Comparison of ENCODE assay signal across 20 cellular contexts in genomic region chr15:59291214-59291551, GRCh38.
A peak's percentile ranks its signal among the peaks of the same experiment; 100 is the strongest.
DNase-seq lines count a peak whose midpoint lies in the region; ATAC-seq, FAIRE-seq and TF ChIP-seq lines count a peak whose summit lies in the region.
"Had no signal": no experiment of that assay in that cellular context is flagged by ENCODE, and none has a peak within 500 bp of the region (broad histone marks: within the 10 kb centered on the region; RNA-seq: fewer than 3 reads in every experiment).

No MANE protein-coding gene starts in this region.

- peak overlapping the region; percentile 32; the same call in 1 of the 2 replicates for H3K4me3 ChIP-seq in GM06990 (replicated peaks; ENCODE audit: low read depth, low read length)
- peak overlapping the region; percentile 11; the same call in 1 of the 2 replicates for H3K4me3 ChIP-seq in Karpas-422 (ENCODE audit: low read length)
- H3K4me3 ChIP-seq in small intestine (ENCODE audit: low read depth in 1 of 2, low read length in 2 of 2): no peak overlapping the region
- H3K4me3 ChIP-seq: adrenal gland, gastrocnemius medialis, testis had no signal

- no peaks in the 10 kb centered on the region for H3K9me2 ChIP-seq in Karpas-422 (replicated peaks; ENCODE audit: insufficient read depth, low read length)

- H3K9ac ChIP-seq in Karpas-422 (ENCODE audit: low read length): no peak overlapping the region; the same call in 1 of the 2 replicates

- FAIRE-seq in small intestine (lab: Jason Lieb, UNC): no peak

- H3K27me3 ChIP-seq in GM06990 (replicated peaks; ENCODE audit: control insufficient read depth, insufficient read depth, low read length) (no peaks in the 10 kb centered on the region), Karpas-422 (ENCODE audit: low read length) (0 out of 2 replicates have a peak, but pooled peaks cover 3% of the 10 kb centered on the region), small intestine (ENCODE audit: control insufficient read depth in 2 of 2, insufficient read depth in 2 of 2, low read length in 2 of 2) (no peaks in the 10 kb centered on the region)
- H3K27me3 ChIP-seq: adrenal gland, gastrocnemius medialis, testis had no signal

- peaks cover 42% of the 10 kb centered on the region for H3K4me1 ChIP-seq in Karpas-422 (ENCODE audit: low read length)
- peaks cover 6 to 12% of the 10 kb centered on the region in 2 donors for H3K4me1 ChIP-seq in small intestine (ENCODE audit: control insufficient read depth in 2 of 2, insufficient read depth in 1 of 2, low read depth in 1 of 2, low read length in 1 of 2)
- H3K4me1 ChIP-seq: adrenal gland, testis had no signal

- H3K4me2 ChIP-seq in Karpas-422 (ENCODE audit: low read depth, low read length, poor library complexity, severe bottlenecking): peak overlapping the region; percentile 62

- H3K9me3 ChIP-seq in Karpas-422 (ENCODE audit: low read length): no peaks in the 10 kb centered on the region
- no peaks in the 10 kb centered on the region for H3K9me3 ChIP-seq in small intestine (ENCODE audit: control insufficient read depth, low read depth)
- H3K9me3 ChIP-seq: adrenal gland, Caco-2, gastrocnemius medialis, neutrophil, testis had no signal

- no peak overlapping the region for H3K27ac ChIP-seq in Karpas-422 (ENCODE audit: low read length)
- peak overlapping the region; percentile 78 for H3K27ac ChIP-seq in cingulate gyrus (ENCODE audit: low read depth, low read length)
- H3K27ac ChIP-seq in small intestine (ENCODE audit: low read depth in 1 of 2, low read length in 1 of 2): no peak overlapping the region
- H3K27ac ChIP-seq: adrenal gland, HL-60, neutrophil, testis had no signal

- TF ChIP-seq CTCF in GM06990 (IDR thresholded peaks at IDR 0.05; ENCODE audit: insufficient read depth, low read length, poor library complexity, severe bottlenecking): no peak

- H3K79me2 ChIP-seq in Karpas-422 (ENCODE audit: low read length): no peaks in the 10 kb centered on the region

- peak overlapping the region; percentile 32; the same call in 1 of the 2 replicates for H2AFZ ChIP-seq in Karpas-422 (ENCODE audit: low read length)

- H4K20me1 ChIP-seq in Karpas-422 (ENCODE audit: insufficient read depth, low read depth, low read length): no peaks in the 10 kb centered on the region

- peaks cover 5% of the 10 kb centered on the region for H3K36me3 ChIP-seq in GM06990 (ENCODE audit: control insufficient read depth, insufficient read depth, low read length)
- no peaks in the 10 kb centered on the region for H3K36me3 ChIP-seq in Karpas-422 (ENCODE audit: insufficient read depth, low read length)
- H3K36me3 ChIP-seq in small intestine (ENCODE audit: control insufficient read depth in 2 of 2, insufficient read depth in 2 of 2, low read length in 2 of 2): no peaks in the 10 kb centered on the region
- H3K36me3 ChIP-seq: adrenal gland, gastrocnemius medialis, neutrophil had no signal

- DNase-seq in GM06990 (ENCODE audit: extremely low read depth, insufficient read length): no peak
- no peak for DNase-seq in Karpas-422
- DNase-seq in small intestine: peak; percentile 56
- no peak for DNase-seq in NCI-H524 (lab: John Stamatoyannopoulos, UW)
- DNase-seq: activated gamma-delta T cell treated with Interleukin-2 at 50 U/mL for 16 hours; adrenal gland; Caco-2; gastrocnemius medialis; NCI-H1930; NCI-H446; Right ventricle myocardium superior; stimulated activated CD4-positive, alpha-beta T cell treated with anti-CD3 and anti-CD28 coated beads, Interleukin-12 subunit alpha, Interleukin-12 subunit beta, amount 100 ng/mL, for 4 hours; T-cell; testis had no signal

- ATAC-seq in GM18873 (IDR thresholded peaks at IDR 0.05; ENCODE audit: low FRiP score, unreplicated experiment): no peak
- no peak for ATAC-seq in GM19023 (IDR thresholded peaks at IDR 0.05; ENCODE audit: unreplicated experiment)
- no peak for ATAC-seq in SK-N-SH treated with all-trans-retinoic acid at 6 μM for 48 hours
- ATAC-seq: gastrocnemius medialis, T-cell had no signal

- 23 to 58% (median 41%) methylated on average over 3 of the region's 3 CpGs for whole genome bisulfite sequencing in small intestine, 3 donors

TF ChIP-seq in SK-N-SH treated with all-trans-retinoic acid at 6 μM for 48 hours, 23 proteins besides CTCF, POLR2A, EP300 and RAD21:
- TF ChIP-seq ZC3H10 (CRISPR knock-in tag; IDR thresholded peaks at IDR 0.05) (no peak), PPARA (CRISPR knock-in tag; IDR thresholded peaks at IDR 0.05; ENCODE audit: borderline replicate concordance) (no peak), TOX (CRISPR knock-in tag; IDR thresholded peaks at IDR 0.05; ENCODE audit: borderline replicate concordance) (no peak), CREB5 (CRISPR knock-in tag; IDR thresholded peaks at IDR 0.05; ENCODE audit: low read depth) (no peak), ISL1 (CRISPR knock-in tag; IDR thresholded peaks at IDR 0.05) (no peak)

Comparison
In these comparisons a context has a peak if more than half of its experiments do, and no peak if none do; other contexts are left out.
1. H3K4me3 ChIP-seq: peak in GM06990 (single experiment) and Karpas-422 (single experiment); none in small intestine (0 of 2).